In the genomic region with DNA sequence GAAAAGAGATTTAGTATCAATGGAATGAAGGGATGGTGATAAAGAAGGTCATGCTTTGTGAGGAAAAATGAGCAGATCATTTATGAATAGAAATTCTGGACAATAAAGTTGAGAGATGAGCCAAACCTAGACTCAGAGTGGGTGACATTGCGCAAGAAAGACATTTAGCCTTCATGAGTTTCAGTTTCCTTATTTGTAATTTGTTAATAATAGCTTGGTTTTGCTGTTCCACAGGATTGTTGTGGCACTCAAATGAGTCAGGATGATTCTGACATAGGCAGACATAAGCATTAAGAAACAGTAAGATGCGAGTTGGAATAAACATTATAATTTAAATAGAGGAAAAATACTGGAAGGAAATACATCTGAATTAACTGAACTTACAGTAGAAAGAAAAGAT, we compare ENCODE assay signal across 8 cellular contexts. TPM values are rescaled to one million over a fixed set of nuclear protein-coding genes. Genes with fewer than 3 reads are reported as not detected.
A peak's percentile ranks its signal among the peaks of the same experiment; 100 is the strongest.
DNase-seq lines count a peak whose midpoint lies in the region; ATAC-seq and TF ChIP-seq lines count a peak whose summit lies in the region.

No MANE protein-coding gene starts in this region.

- H3K36me3 ChIP-seq in suprapubic skin: no peaks in the 10 kb centered on the region

- no peaks in the 10 kb centered on the region for H3K9me3 ChIP-seq in suprapubic skin

- ATAC-seq in GM19397 (IDR thresholded peaks at IDR 0.05; ENCODE audit: unreplicated experiment): peak; percentile 75
- peak; percentile 78 for ATAC-seq in HG03457 (IDR thresholded peaks at IDR 0.05; ENCODE audit: unreplicated experiment)

- H3K27me3 ChIP-seq in suprapubic skin: no peaks in the 10 kb centered on the region

- H3K4me3 ChIP-seq in choroid plexus epithelial cell (ENCODE audit: low read depth, low read length): no peak overlapping the region
- H3K4me3 ChIP-seq in suprapubic skin: no peak overlapping the region

- no peak for TF ChIP-seq POLR2A in suprapubic skin (IDR thresholded peaks at IDR 0.05)

- H3K27ac ChIP-seq in suprapubic skin: no peak overlapping the region

- WGBS in suprapubic skin: 46% methylated on average over 2 of the region's 2 CpGs

- peaks cover 16% of the 10 kb centered on the region for H3K4me1 ChIP-seq in suprapubic skin

- DNase-seq in AG08396 (ENCODE audit: low spot score) (peak; percentile 28), choroid plexus epithelial cell (ENCODE audit: low read depth) (peak; percentile 91), NCI-H1694 treated with DMSO at 0.1 percent for 48 hours (lab: John Stamatoyannopoulos, UW) (no peak), suprapubic skin (ENCODE audit: low spot score in 2 of 2) (no peak), COR-L47 (lab: John Stamatoyannopoulos, UW) (no peak)
- DNase-seq in stimulated activated CD4-positive, alpha-beta T cell treated with anti-CD3 and anti-CD28 coated beads, Interleukin-2, amount 100 ng/mL, for 24 hours: no peak

- TF ChIP-seq CTCF in choroid plexus epithelial cell (conservative IDR thresholded peaks at IDR 0.05; ENCODE audit: low read depth, low read length) (no peak), suprapubic skin (IDR thresholded peaks at IDR 0.05) (no peak)

- TF ChIP-seq EP300 in suprapubic skin (IDR thresholded peaks at IDR 0.05): no peak

RNA-seq across cellular contexts. Expression of a gene that starts 34.8 kb away (rescaled TPM):
- 10 to 100 TPM; 29.3 to 54.5 (median 34.3) TPM for total RNA-seq in suprapubic skin

Comparison
In these comparisons a context has a peak if more than half of its experiments do, and no peak if none do; other contexts are left out.
1. DNase-seq: peak in AG08396 (single experiment) and choroid plexus epithelial cell (single experiment); none in NCI-H1694 treated with DMSO at 0.1 percent for 48 hours (single experiment), suprapubic skin (0 of 2), stimulated activated CD4-positive, alpha-beta T cell treated with anti-CD3 and anti-CD28 coated beads, Interleukin-2, amount 100 ng/mL, for 24 hours (0 of 2) and COR-L47 (single experiment).